Comparison of ENCODE assay signal across 23 cellular contexts in genomic region chr4:123583043-123583442, GRCh38.
DNase-seq lines count a peak whose midpoint lies in the region; TF ChIP-seq lines count a peak whose summit lies in the region.
"Had no signal": no experiment of that assay in that cellular context is flagged by ENCODE, and none has a peak within 500 bp of the region (broad histone marks: within the 10 kb centered on the region; RNA-seq: fewer than 3 reads in every experiment).

No MANE protein-coding gene starts in this region.

- no peaks in the 10 kb centered on the region for H3K27me3 ChIP-seq in sigmoid colon
- H3K27me3 ChIP-seq: BE2C had no signal

- H3K36me3 Mint-ChIP-seq in osteocyte (ENCODE audit: unreplicated experiment) = peaks cover 1% of the 10 kb centered on the region

- H3K4me3 Mint-ChIP-seq in osteocyte (ENCODE audit: unreplicated experiment) = no peak overlapping the region
- H3K4me3 Mint-ChIP-seq: CD14-positive monocyte; CD4-positive, alpha-beta T cell; CD8-positive, alpha-beta memory T cell; GM23338; H9 had no signal

- no peak overlapping the region for H3K4me3 ChIP-seq in epithelial cell of esophagus (ENCODE audit: low read length)
- no peak overlapping the region for H3K4me3 ChIP-seq in sigmoid colon
- H3K4me3 ChIP-seq: A549; BLaER1 treated with 17β-estradiol and CSF1 and Interleukin-3, amounts not matched to agents 10 nM and 100 nM; GM23338 had no signal

- peaks cover 0 to 10% (median 5%) of the 10 kb centered on the region in 4 donors for H3K9me3 ChIP-seq in sigmoid colon

- intact Hi-C loops in sigmoid colon (cut with DNase I) = no loop called here

- no peak overlapping the region for H3K27ac ChIP-seq in sigmoid colon
- H3K27ac ChIP-seq: A549; BLaER1 treated with 17β-estradiol and CSF1 and Interleukin-3, amounts not matched to agents 10 nM and 100 nM had no signal

- no peaks in the 10 kb centered on the region for H3K36me3 ChIP-seq in sigmoid colon
- H3K36me3 ChIP-seq: BE2C had no signal

- TF ChIP-seq EP300 in sigmoid colon (IDR thresholded peaks at IDR 0.05) = no peak

- H3K4me1 Mint-ChIP-seq in osteocyte (ENCODE audit: unreplicated experiment) = peaks cover 38% of the 10 kb centered on the region
- H3K4me1 Mint-ChIP-seq: CD8-positive, alpha-beta memory T cell had no signal

- TF ChIP-seq CTCF in epithelial cell of esophagus (IDR thresholded peaks at IDR 0.05; ENCODE audit: insufficient read depth, low read depth, low read length, missing control alignments) (no peak), osteocyte (IDR thresholded peaks at IDR 0.05) (no peak), sigmoid colon (IDR thresholded peaks at IDR 0.05) (no peak)

- no peak for TF ChIP-seq POLR2A in sigmoid colon (IDR thresholded peaks at IDR 0.05)

- H3K27ac Mint-ChIP-seq in osteocyte (ENCODE audit: unreplicated experiment) = no peak overlapping the region
- H3K27ac Mint-ChIP-seq: CD14-positive monocyte; CD4-positive, alpha-beta T cell; CD8-positive, alpha-beta memory T cell; GM23338; H9 had no signal

- H3K4me1 ChIP-seq in sigmoid colon = peaks cover 0 to 9% (median 7%) of the 10 kb centered on the region in 4 donors
- H3K4me1 ChIP-seq: BE2C had no signal

- peaks cover under 1% of the 10 kb centered on the region for H3K27me3 Mint-ChIP-seq in osteocyte (ENCODE audit: unreplicated experiment)
- H3K27me3 Mint-ChIP-seq: CD4-positive, alpha-beta T cell had no signal

- in situ Hi-C loops in SK-MEL-5 (cut with HindIII; ENCODE audit: low pct_unique_long_range_greater_than_20kb, low sequenced_read_pairs) = no loop called here

- DNase-seq in COLO829 (ENCODE audit: low spot score) (peak; percentile 54), SK-MEL-5 (ENCODE audit: low read depth, low spot score) (peak; percentile 59), epithelial cell of esophagus (ENCODE audit: low read depth) (peak; percentile 60), foreskin melanocyte (peak; percentile 66), osteocyte (ENCODE audit: extremely low spot score, unreplicated experiment) (no peak), epidermal melanocyte (ENCODE audit: insufficient read length, low spot score) (no peak), sigmoid colon (no peak)
- DNase-seq: 8988T; ACHN; AML-193; BE2C; Calu3; CD4-positive, alpha-beta T cell; CD8-positive, alpha-beta memory T cell; COR-L47; DMS53; DMS79 treated with DMSO at 0.1 percent for 48 hours; GF-D8; H9 had no signal

- 37 to 77% methylated on average over 2 of the region's 2 CpGs for WGBS in sigmoid colon, 2 donors

- peaks cover 9% of the 10 kb centered on the region for H3K9me3 Mint-ChIP-seq in osteocyte (ENCODE audit: unreplicated experiment)

Comparison
In these comparisons a context has a peak if more than half of its experiments do, and no peak if none do; other contexts are left out.
1. DNase-seq: peak in COLO829 (single experiment), SK-MEL-5 (single experiment), epithelial cell of esophagus (single experiment) and foreskin melanocyte (single experiment); none in osteocyte (single experiment), epidermal melanocyte (single experiment) and sigmoid colon (single experiment).